8 cellular contexts compared by ENCODE assay signal in the genomic region with DNA sequence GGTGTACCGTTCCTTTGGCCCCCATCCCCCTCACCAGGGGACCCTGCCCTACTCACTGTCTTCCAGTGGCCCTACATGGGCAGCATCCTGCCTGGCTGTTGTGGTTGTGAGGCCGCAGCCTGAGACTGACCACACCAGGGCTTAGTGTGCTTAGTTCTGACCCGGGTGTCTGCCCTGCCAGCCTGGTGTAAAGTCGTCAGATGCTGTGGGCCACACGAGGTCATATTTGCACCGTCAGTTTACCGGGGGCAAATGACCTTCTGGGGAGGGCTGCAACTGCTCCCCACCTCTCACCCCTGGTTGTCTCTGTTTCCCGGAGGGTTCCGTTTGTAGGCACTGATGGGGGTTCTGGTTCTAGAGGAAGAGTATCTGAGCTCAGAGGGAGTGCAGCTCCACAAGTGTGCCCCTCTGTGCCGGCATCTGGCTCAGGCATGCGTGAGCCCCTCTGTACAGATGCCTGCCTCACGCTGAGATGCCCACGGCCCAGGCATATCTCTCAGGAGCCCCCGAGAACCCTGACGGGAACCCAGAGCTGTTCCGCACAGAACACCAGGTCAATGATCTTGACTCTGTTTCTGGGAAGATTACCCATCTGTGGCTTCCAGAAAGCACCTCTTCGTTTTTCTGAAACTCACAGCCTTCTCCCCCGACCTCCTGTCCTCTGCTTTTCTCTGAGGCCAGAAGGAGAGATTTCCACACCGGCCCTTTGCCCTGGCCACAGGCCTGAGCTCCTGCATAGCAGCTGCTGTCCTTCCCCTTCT. TPM values are rescaled to one million over a fixed set of nuclear protein-coding genes. Genes with fewer than 3 reads are reported as not detected.
DNase-seq lines count a peak whose midpoint lies in the region; ATAC-seq and TF ChIP-seq lines count a peak whose summit lies in the region.

No MANE protein-coding gene starts in this region.

- H3K4me3 ChIP-seq in CD8-positive, alpha-beta memory T cell (ENCODE audit: low read length) = peak overlapping the region; percentile 76
- H3K4me3 ChIP-seq in mucosa of stomach (ENCODE audit: low read length) (no peak overlapping the region), aorta (ENCODE audit: low read length in 2 of 2) (no peak overlapping the region)

- H3K27me3 Mint-ChIP-seq in CD8-positive, alpha-beta memory T cell = peaks cover 0 to 1% of the 10 kb centered on the region in 2 donors
- H3K27me3 Mint-ChIP-seq in T-helper 1 cell treated with Interleukin-12 subunit alpha and Interleukin-12 subunit beta and Interleukin-4 antibody, amounts not matched to agents 30 μg/mL and 1 μg/mL, for 36 hours (ENCODE audit: low read depth) = no peaks in the 10 kb centered on the region
- H3K27me3 Mint-ChIP-seq in chondrocyte (ENCODE audit: low read depth) (no peaks in the 10 kb centered on the region), glutamatergic neuron (ENCODE audit: unreplicated experiment) (peaks cover 9% of the 10 kb centered on the region)

- TF ChIP-seq CTCF in chondrocyte (IDR thresholded peaks at IDR 0.05) (no peak), glutamatergic neuron (IDR thresholded peaks at IDR 0.05; ENCODE audit: partially characterized antibody, unreplicated experiment) (no peak)

- ATAC-seq in GM21619 (IDR thresholded peaks at IDR 0.05; ENCODE audit: unreplicated experiment) (peak; percentile 28), aorta (ENCODE audit: low FRiP score) (no peak)

- POLR2A ChIA-PET in CD8-positive, alpha-beta memory T cell (lab: Charles Lee) = interaction anchor here (0.7 to 11.0 kb wide), 7 partner anchors 11 to 138 kb away, joined by 3 to 145 read pairs (median 6); a partner anchor contains a TSS

- peak overlapping the region; percentile 90 to 99 (median 96) for H3K27ac Mint-ChIP-seq in CD8-positive, alpha-beta memory T cell
- H3K27ac Mint-ChIP-seq in T-helper 1 cell treated with Interleukin-12 subunit alpha and Interleukin-12 subunit beta and Interleukin-4 antibody, amounts not matched to agents 30 μg/mL and 1 μg/mL, for 36 hours = peak overlapping the region; percentile 99
- H3K27ac Mint-ChIP-seq in chondrocyte (ENCODE audit: unreplicated experiment) = no peak overlapping the region
- no peak overlapping the region for H3K27ac Mint-ChIP-seq in glutamatergic neuron (ENCODE audit: unreplicated experiment)

- H3K36me3 Mint-ChIP-seq in CD8-positive, alpha-beta memory T cell = peaks cover 0 to 59% (median 6%) of the 10 kb centered on the region in 3 donors
- peaks cover 42% of the 10 kb centered on the region for H3K36me3 Mint-ChIP-seq in T-helper 1 cell treated with Interleukin-12 subunit alpha and Interleukin-12 subunit beta and Interleukin-4 antibody, amounts not matched to agents 30 μg/mL and 1 μg/mL, for 36 hours (ENCODE audit: low read depth)
- H3K36me3 Mint-ChIP-seq in chondrocyte (ENCODE audit: low read depth) (peaks cover 1% of the 10 kb centered on the region), glutamatergic neuron (ENCODE audit: unreplicated experiment) (no peaks in the 10 kb centered on the region)

- CTCF ChIA-PET in CD8-positive, alpha-beta memory T cell (lab: Charles Lee) = interaction anchor here (0.7 to 13.0 kb wide), 10 partner anchors 8 to 145 kb away, joined by 3 to 224 read pairs (median 4); no protein-coding TSS in a partner anchor

- H3K9ac ChIP-seq in mucosa of stomach (ENCODE audit: low read length) = peak overlapping the region; percentile 41

- peak overlapping the region; percentile 81 to 96 (median 92) for H3K4me3 Mint-ChIP-seq in CD8-positive, alpha-beta memory T cell
- peak overlapping the region; percentile 95 for H3K4me3 Mint-ChIP-seq in T-helper 1 cell treated with Interleukin-12 subunit alpha and Interleukin-12 subunit beta and Interleukin-4 antibody, amounts not matched to agents 30 μg/mL and 1 μg/mL, for 36 hours
- no peak overlapping the region for H3K4me3 Mint-ChIP-seq in chondrocyte (ENCODE audit: unreplicated experiment)
- no peak overlapping the region for H3K4me3 Mint-ChIP-seq in glutamatergic neuron (ENCODE audit: unreplicated experiment)

- peak in 1 of 5 donors; percentile 53 for DNase-seq in CD8-positive, alpha-beta memory T cell
- DNase-seq in chondrocyte (ENCODE audit: low spot score) (no peak), glutamatergic neuron (no peak), aorta (no peak), NCI-H510A (lab: John Stamatoyannopoulos, UW) (no peak)

- WGBS in aorta, 2 donors = 72 to 74% methylated on average over 19 of the region's 19 CpGs

- peaks cover 100% of the 10 kb centered on the region for H3K4me1 ChIP-seq in CD8-positive, alpha-beta memory T cell (ENCODE audit: insufficient read depth, low read length)
- peaks cover 66% of the 10 kb centered on the region for H3K4me1 ChIP-seq in mucosa of stomach (ENCODE audit: control insufficient read depth, insufficient read depth, low read length)
- no peaks in the 10 kb centered on the region for H3K4me1 ChIP-seq in aorta (ENCODE audit: control insufficient read depth in 1 of 2, insufficient read depth in 2 of 2, low read length in 2 of 2)

- no peaks in the 10 kb centered on the region for H3K9me3 ChIP-seq in CD8-positive, alpha-beta memory T cell (ENCODE audit: low read length)
- H3K9me3 ChIP-seq in mucosa of stomach (ENCODE audit: control insufficient read depth, low read length) (no peaks in the 10 kb centered on the region), aorta (ENCODE audit: control insufficient read depth, low read length) (no peaks in the 10 kb centered on the region)

- H3K27ac ChIP-seq in CD8-positive, alpha-beta memory T cell (ENCODE audit: low read depth, low read length) = peak overlapping the region; percentile 75
- H3K27ac ChIP-seq in aorta (ENCODE audit: low read depth in 1 of 2, low read length in 2 of 2) = no peak overlapping the region

- H3K4me1 Mint-ChIP-seq in CD8-positive, alpha-beta memory T cell = peaks cover 99 to 100% (median 100%) of the 10 kb centered on the region in 3 donors
- H3K4me1 Mint-ChIP-seq in T-helper 1 cell treated with Interleukin-12 subunit alpha and Interleukin-12 subunit beta and Interleukin-4 antibody, amounts not matched to agents 30 μg/mL and 1 μg/mL, for 36 hours (ENCODE audit: low read depth) = peaks cover 79% of the 10 kb centered on the region
- peaks cover 37% of the 10 kb centered on the region for H3K4me1 Mint-ChIP-seq in chondrocyte (ENCODE audit: low read depth)
- peaks cover 52% of the 10 kb centered on the region for H3K4me1 Mint-ChIP-seq in glutamatergic neuron (ENCODE audit: low read depth, unreplicated experiment)

- peaks cover 0 to 2% (median 0%) of the 10 kb centered on the region in 5 donors for H3K9me3 Mint-ChIP-seq in CD8-positive, alpha-beta memory T cell
- H3K9me3 Mint-ChIP-seq in T-helper 1 cell treated with Interleukin-12 subunit alpha and Interleukin-12 subunit beta and Interleukin-4 antibody, amounts not matched to agents 30 μg/mL and 1 μg/mL, for 36 hours = no peaks in the 10 kb centered on the region
- H3K9me3 Mint-ChIP-seq in chondrocyte (ENCODE audit: low read depth) (no peaks in the 10 kb centered on the region), glutamatergic neuron (ENCODE audit: unreplicated experiment) (peaks cover 11% of the 10 kb centered on the region)

- intact Hi-C loops in aorta (cut with DNase I) = no loop called here

- H3K27me3 ChIP-seq in CD8-positive, alpha-beta memory T cell (ENCODE audit: insufficient read depth, low read length, poor library complexity, severe bottlenecking) = no peaks in the 10 kb centered on the region
- H3K27me3 ChIP-seq in mucosa of stomach (ENCODE audit: control insufficient read depth, insufficient read depth, low read length) (no peaks in the 10 kb centered on the region), aorta (ENCODE audit: control insufficient read depth in 1 of 2, insufficient read depth in 2 of 2, low read length in 1 of 2) (no peaks in the 10 kb centered on the region)

- H3K36me3 ChIP-seq in CD8-positive, alpha-beta memory T cell (ENCODE audit: insufficient read depth, low read length) = peaks cover 7% of the 10 kb centered on the region
- H3K36me3 ChIP-seq in mucosa of stomach (ENCODE audit: control insufficient read depth, insufficient read depth, low read length) (no peaks in the 10 kb centered on the region), aorta (ENCODE audit: control insufficient read depth in 1 of 2, insufficient read depth in 2 of 2, low read length in 1 of 2) (no peaks in the 10 kb centered on the region)

RNA-seq across cellular contexts. Expression of a gene that starts 19.2 kb away (rescaled TPM):
- 100 to 1,000 TPM; 145 to 147 TPM for total RNA-seq in CD8-positive, alpha-beta memory T cell
- polyA plus RNA-seq in CD8-positive, alpha-beta memory T cell = 109 TPM
- total RNA-seq in chondrocyte (54.2 to 59.1 TPM (median 58.4 TPM) in 3 replicates), glutamatergic neuron (ENCODE audit: unreplicated experiment) (141 TPM), aorta (10 to 100 TPM; 31.3 to 58.7 TPM)
- 10 to 100 TPM; 27.2 to 35.9 TPM for polyA plus RNA-seq in aorta

Comparison
In these comparisons a context has a peak if more than half of its experiments do, and no peak if none do; other contexts are left out.
1. H3K27ac Mint-ChIP-seq: peak in CD8-positive, alpha-beta memory T cell (8 of 8) and T-helper 1 cell treated with Interleukin-12 subunit alpha and Interleukin-12 subunit beta and Interleukin-4 antibody, amounts not matched to agents 30 μg/mL and 1 μg/mL, for 36 hours (single experiment); none in chondrocyte (single experiment) and glutamatergic neuron (single experiment).
2. H3K4me3 Mint-ChIP-seq: peak in CD8-positive, alpha-beta memory T cell (7 of 7) and T-helper 1 cell treated with Interleukin-12 subunit alpha and Interleukin-12 subunit beta and Interleukin-4 antibody, amounts not matched to agents 30 μg/mL and 1 μg/mL, for 36 hours (single experiment); none in chondrocyte (single experiment) and glutamatergic neuron (single experiment).